Comparison of ENCODE assay signal across 22 cellular contexts in the genomic region with DNA sequence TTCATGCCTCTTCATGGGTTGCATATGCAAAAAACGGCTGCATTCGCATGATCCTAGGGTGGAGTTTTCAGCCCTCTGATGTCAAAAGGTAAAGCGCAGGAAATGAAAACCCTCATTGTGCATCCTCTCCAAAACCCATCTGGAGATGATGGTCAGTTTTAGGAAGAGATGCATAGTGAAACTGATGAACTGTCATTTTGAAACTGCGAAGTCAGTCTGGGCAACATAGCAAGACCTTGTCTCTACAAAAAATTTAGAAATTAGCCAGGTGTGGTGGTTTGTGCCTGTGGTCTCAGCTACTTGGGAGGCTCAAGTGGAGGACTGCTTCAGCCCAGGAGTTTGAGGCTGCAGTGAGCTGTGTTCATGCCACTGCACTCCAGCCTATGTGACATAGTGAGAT. TPM values are rescaled to one million over a fixed set of nuclear protein-coding genes. Genes with fewer than 3 reads are reported as not detected.
DNase-seq lines count a peak whose midpoint lies in the region; ATAC-seq and TF ChIP-seq lines count a peak whose summit lies in the region.
"Had no signal": no experiment of that assay in that cellular context is flagged by ENCODE, and none has a peak within 500 bp of the region (broad histone marks: within the 10 kb centered on the region; RNA-seq: fewer than 3 reads in every experiment).

No MANE protein-coding gene starts in this region.

- no peak for DNase-seq in natural killer cell treated with Interleukin-12 subunit alpha and Interleukin-12 subunit beta and Interleukin-15 and Interleukin-18, amount 100 ng/mL, for 72 hours (ENCODE audit: low spot score)
- no peak for DNase-seq in natural killer cell
- no peak for DNase-seq in neural crest cell (ENCODE audit: low read depth, low spot score)
- DNase-seq in CD14-positive monocyte (ENCODE audit: low spot score), result no peak
- no peak for DNase-seq in UCSD-AML1 (lab: John Stamatoyannopoulos, UW; ENCODE audit: unreplicated experiment)
- DNase-seq in left colon, result no peak
- DNase-seq: activated naive CD4-positive, alpha-beta T cell treated with anti-CD3 and anti-CD28 coated beads, Interleukin-2, amount 50 U/mL, for 16 hours; activated T-cell treated with anti-CD3 and anti-CD28 coated beads for 4 hours; endodermal cell; heart right ventricle; islet precursor cell; naive B cell; NCI-H2081 treated with DMSO at 0.1 percent for 48 hours; NCI-H526 treated with DMSO at 0.1 percent for 48 hours; posterior cingulate gyrus; stimulated activated CD4-positive, alpha-beta T cell treated with anti-CD3 and anti-CD28 coated beads, Interleukin-4, amount 100 ng/mL, for 24 hours; substantia nigra had no signal

- H3K4me3 Mint-ChIP-seq in natural killer cell treated with Interleukin-12 subunit alpha and Interleukin-12 subunit beta and Interleukin-15 and Interleukin-18, amount 100 ng/mL, for 72 hours, result peak overlapping the region; percentile 24
- H3K4me3 Mint-ChIP-seq in natural killer cell (no peak overlapping the region), neural crest cell (peak overlapping the region; percentile 17), CD14-positive monocyte (no peak overlapping the region)
- H3K4me3 Mint-ChIP-seq: endodermal cell; naive B cell; T-helper 2 cell treated with Interferon-gamma antibody and Interleukin-4, amounts not matched to agents 5 μg/mL and 100 μg/mL, for 36 hours had no signal

- no peak for ATAC-seq in natural killer cell treated with Interleukin-12 subunit alpha and Interleukin-12 subunit beta and Interleukin-15 and Interleukin-18, amount 100 ng/mL, for 72 hours
- ATAC-seq in natural killer cell, result no peak
- peak; percentile 34 for ATAC-seq in GM21515 (IDR thresholded peaks at IDR 0.05; ENCODE audit: unreplicated experiment)
- peak; percentile 33 for ATAC-seq in HG03060 (IDR thresholded peaks at IDR 0.05; ENCODE audit: low read depth, unreplicated experiment)
- no peak for ATAC-seq in left colon
- ATAC-seq: A549, heart right ventricle, HepG2 had no signal

- no peaks in the 10 kb centered on the region for H3K36me3 Mint-ChIP-seq in natural killer cell treated with Interleukin-12 subunit alpha and Interleukin-12 subunit beta and Interleukin-15 and Interleukin-18, amount 100 ng/mL, for 72 hours
- H3K36me3 Mint-ChIP-seq in natural killer cell, result no peaks in the 10 kb centered on the region
- no peaks in the 10 kb centered on the region for H3K36me3 Mint-ChIP-seq in neural crest cell (ENCODE audit: low read depth)
- no peaks in the 10 kb centered on the region for H3K36me3 Mint-ChIP-seq in CD14-positive monocyte
- H3K36me3 Mint-ChIP-seq: naive B cell had no signal

- peaks cover 0 to 3% of the 10 kb centered on the region in 2 donors for H3K27me3 Mint-ChIP-seq in natural killer cell treated with Interleukin-12 subunit alpha and Interleukin-12 subunit beta and Interleukin-15 and Interleukin-18, amount 100 ng/mL, for 72 hours
- H3K27me3 Mint-ChIP-seq in natural killer cell (ENCODE audit: low read depth in 2 of 2) (no peaks in the 10 kb centered on the region), neural crest cell (ENCODE audit: low read depth) (no peaks in the 10 kb centered on the region), CD14-positive monocyte (ENCODE audit: low read depth in 3 of 3) (peaks cover 0 to 7% (median 1%) of the 10 kb centered on the region in 3 donors)

- no peak overlapping the region for H3K27ac Mint-ChIP-seq in natural killer cell treated with Interleukin-12 subunit alpha and Interleukin-12 subunit beta and Interleukin-15 and Interleukin-18, amount 100 ng/mL, for 72 hours
- H3K27ac Mint-ChIP-seq in natural killer cell (no peak overlapping the region), neural crest cell (ENCODE audit: unreplicated experiment) (no peak overlapping the region), CD14-positive monocyte (no peak overlapping the region)
- H3K27ac Mint-ChIP-seq: endodermal cell; naive B cell; T-helper 2 cell treated with Interferon-gamma antibody and Interleukin-4, amounts not matched to agents 5 μg/mL and 100 μg/mL, for 36 hours had no signal

- no peaks in the 10 kb centered on the region for H3K9me3 Mint-ChIP-seq in natural killer cell treated with Interleukin-12 subunit alpha and Interleukin-12 subunit beta and Interleukin-15 and Interleukin-18, amount 100 ng/mL, for 72 hours
- no peaks in the 10 kb centered on the region for H3K9me3 Mint-ChIP-seq in natural killer cell
- no peaks in the 10 kb centered on the region for H3K9me3 Mint-ChIP-seq in neural crest cell
- H3K9me3 Mint-ChIP-seq in CD14-positive monocyte, result peaks cover 0 to 3% (median 0%) of the 10 kb centered on the region in 7 donors
- H3K9me3 Mint-ChIP-seq: endodermal cell; T-helper 2 cell treated with Interferon-gamma antibody and Interleukin-4, amounts not matched to agents 5 μg/mL and 100 μg/mL, for 36 hours had no signal

- TF ChIP-seq CTCF in natural killer cell (IDR thresholded peaks at IDR 0.05) (no peak), neural crest cell (conservative IDR thresholded peaks at IDR 0.05) (no peak), CD14-positive monocyte (IDR thresholded peaks at IDR 0.05) (no peak)

- intact Hi-C loops in natural killer cell (cut with micrococcal nuclease) (no loop called here), CD14-positive monocyte (cut with micrococcal nuclease) (no loop called here), left colon (cut with DNase I, micrococcal nuclease) (no loop called here)

- H3K4me1 Mint-ChIP-seq in natural killer cell treated with Interleukin-12 subunit alpha and Interleukin-12 subunit beta and Interleukin-15 and Interleukin-18, amount 100 ng/mL, for 72 hours (ENCODE audit: low read depth in 2 of 2), result peaks cover 10 to 20% of the 10 kb centered on the region in 2 donors
- H3K4me1 Mint-ChIP-seq in natural killer cell (peaks cover 12 to 19% of the 10 kb centered on the region in 2 donors), neural crest cell (peaks cover 10% of the 10 kb centered on the region), CD14-positive monocyte (peaks cover 18% of the 10 kb centered on the region)

RNA-seq across cellular contexts. Expression of gene TTLL4, which starts 2.5 kb away (rescaled TPM):
- total RNA-seq in natural killer cell treated with Interleukin-12 subunit alpha and Interleukin-12 subunit beta and Interleukin-15 and Interleukin-18, amount 100 ng/mL, for 72 hours, result 10 to 100 TPM; 36.2 to 66.3 TPM
- total RNA-seq in natural killer cell (10 to 100 TPM; 20.2 to 25.5 (median 22.8) TPM), neural crest cell (116 and 123 TPM in 2 replicates), left colon (10 to 100 TPM; 17.6 to 25.4 TPM)
- polyA plus RNA-seq in CD14-positive monocyte, result 10 to 100 TPM; 13.5 to 16.3 TPM

RNA-seq across cellular contexts. Expression of gene STK36, which starts 36.2 kb away (rescaled TPM):
- 10 to 100 TPM; 13.5 to 37.4 TPM for total RNA-seq in natural killer cell treated with Interleukin-12 subunit alpha and Interleukin-12 subunit beta and Interleukin-15 and Interleukin-18, amount 100 ng/mL, for 72 hours
- total RNA-seq in natural killer cell (10 to 100 TPM; 20.0 to 20.3 (median 20.2) TPM), neural crest cell (77.0 and 78.7 TPM in 2 replicates), left colon (10 to 100 TPM; 21.3 to 25.6 TPM)
- polyA plus RNA-seq in CD14-positive monocyte, result 1 to 10 TPM; 1.3 to 3.3 TPM

RNA-seq across cellular contexts. Expression of gene RNF25, which starts 36.3 kb away (rescaled TPM):
- 10 to 100 TPM; 22.3 to 30.3 TPM for total RNA-seq in natural killer cell treated with Interleukin-12 subunit alpha and Interleukin-12 subunit beta and Interleukin-15 and Interleukin-18, amount 100 ng/mL, for 72 hours
- total RNA-seq in natural killer cell, result 10 to 100 TPM; 16.5 to 22.8 (median 20.1) TPM
- 35.6 and 39.2 TPM in 2 replicates for total RNA-seq in neural crest cell
- polyA plus RNA-seq in CD14-positive monocyte, result 10 to 100 TPM; 10.7 to 12.9 TPM
- 10 to 100 TPM; 14.6 to 14.9 TPM for total RNA-seq in left colon

RNA-seq across cellular contexts. Expression of gene BCS1L, which starts 48.6 kb away (rescaled TPM):
- total RNA-seq in natural killer cell treated with Interleukin-12 subunit alpha and Interleukin-12 subunit beta and Interleukin-15 and Interleukin-18, amount 100 ng/mL, for 72 hours, result 10 to 100 TPM; 54.0 to 91.3 TPM
- total RNA-seq in natural killer cell (10 to 100 TPM; 20.1 to 30.9 (median 20.5) TPM), neural crest cell (41.7 and 45.2 TPM in 2 replicates), left colon (10 to 100 TPM; 29.5 to 30.2 TPM)
- 10 to 100 TPM; 10.5 to 12.3 TPM for polyA plus RNA-seq in CD14-positive monocyte

RNA-seq across cellular contexts. Expression of gene ZNF142, which starts 48.7 kb away (rescaled TPM):
- 10 to 100 TPM; 51.1 to 86.6 TPM for total RNA-seq in natural killer cell treated with Interleukin-12 subunit alpha and Interleukin-12 subunit beta and Interleukin-15 and Interleukin-18, amount 100 ng/mL, for 72 hours
- 10 to 100 TPM; 57.0 to 67.8 (median 62.6) TPM for total RNA-seq in natural killer cell
- 50.0 and 58.2 TPM in 2 replicates for total RNA-seq in neural crest cell
- 1 to 10 TPM in 1 of 2 donors, under 1 TPM in 1; 0.72 to 3.3 TPM for polyA plus RNA-seq in CD14-positive monocyte
- 10 to 100 TPM; 17.9 to 19.5 TPM for total RNA-seq in left colon

Comparison
In these comparisons a context has a peak if more than half of its experiments do, and no peak if none do; other contexts are left out.
1. H3K4me3 Mint-ChIP-seq: peak in natural killer cell treated with Interleukin-12 subunit alpha and Interleukin-12 subunit beta and Interleukin-15 and Interleukin-18, amount 100 ng/mL, for 72 hours (single experiment) and neural crest cell (single experiment); none in natural killer cell (single experiment) and CD14-positive monocyte (0 of 2).
2. ATAC-seq: peak in GM21515 (single experiment) and HG03060 (single experiment); none in natural killer cell treated with Interleukin-12 subunit alpha and Interleukin-12 subunit beta and Interleukin-15 and Interleukin-18, amount 100 ng/mL, for 72 hours (0 of 2), natural killer cell (0 of 3) and left colon (single experiment).